6 cellular contexts compared by ENCODE assay signal in genomic region chr22:50581950-50582561, GRCh38. TPM values are rescaled to one million over a fixed set of nuclear protein-coding genes. Genes with fewer than 3 reads are reported as not detected.
DNase-seq lines count a peak whose midpoint lies in the region; ATAC-seq and TF ChIP-seq lines count a peak whose summit lies in the region.

No MANE protein-coding gene starts in this region.

- no peaks in the 10 kb centered on the region for H3K27me3 ChIP-seq in heart right ventricle
- H3K27me3 ChIP-seq in subcutaneous abdominal adipose tissue (ENCODE audit: control insufficient read depth in 5 of 5, insufficient read depth in 4 of 5, low read length in 5 of 5): no peaks in the 10 kb centered on the region

- DNase-seq in NCI-H82 (lab: John Stamatoyannopoulos, UW) (peak; percentile 58), NCI-H82 treated with DMSO at 0.1 percent for 48 hours (lab: John Stamatoyannopoulos, UW; ENCODE audit: unreplicated experiment) (no peak), T-helper 9 cell (peak; percentile 23), heart right ventricle (no peak), NK-92 (lab: John Stamatoyannopoulos, UW; ENCODE audit: unreplicated experiment) (no peak)

- H3K4me3 ChIP-seq in heart right ventricle: peak overlapping the region; percentile 45 to 88 (median 78)
- H3K4me3 ChIP-seq in subcutaneous abdominal adipose tissue (ENCODE audit: low read depth in 1 of 5, low read length in 5 of 5): peak overlapping the region; percentile 75 to 84 (median 80)

- no peak for TF ChIP-seq CTCF in heart right ventricle (IDR thresholded peaks at IDR 0.05)

- H3K36me3 ChIP-seq in heart right ventricle (peaks cover 0 to 30% (median 6%) of the 10 kb centered on the region in 9 donors), subcutaneous abdominal adipose tissue (ENCODE audit: control insufficient read depth in 5 of 5, insufficient read depth in 5 of 5, low read length in 5 of 5) (peaks cover 0 to 22% (median 7%) of the 10 kb centered on the region in 5 donors)

- H3K9ac ChIP-seq in subcutaneous abdominal adipose tissue (ENCODE audit: low read length in 5 of 5): peak overlapping the region; percentile 56 to 96 (median 91)

- H3K27ac ChIP-seq in heart right ventricle (peak overlapping the region; percentile 96 to 100 (median 97)), subcutaneous abdominal adipose tissue (ENCODE audit: low read depth, low read length) (peak overlapping the region; percentile 94)

- 5 to 6% methylated on average over 41 to 45 of the region's 45 CpGs for WGBS in heart right ventricle, 2 donors

- ATAC-seq in heart right ventricle: no peak

- H3K9me3 ChIP-seq in heart right ventricle: no peaks in the 10 kb centered on the region
- H3K9me3 ChIP-seq in subcutaneous abdominal adipose tissue (ENCODE audit: control insufficient read depth in 5 of 5, low read length in 5 of 5): no peaks in the 10 kb centered on the region

- H3K4me1 ChIP-seq in heart right ventricle (peaks cover 5 to 50% (median 42%) of the 10 kb centered on the region in 9 donors), subcutaneous abdominal adipose tissue (ENCODE audit: control insufficient read depth in 5 of 5, insufficient read depth in 5 of 5, low read length in 5 of 5) (peaks cover 10 to 51% (median 38%) of the 10 kb centered on the region in 5 donors)

- intact Hi-C loops in heart right ventricle (cut with DNase I): loop anchor here in 3 of 10 donors (2.0 to 5.0 kb wide), 3 partner anchors 19 to 60 kb away; partner anchors contain the start of gene SYCE3 (in 1 of the 3)

RNA-seq across cellular contexts. Expression of gene CHKB, which starts 0.6 kb away (rescaled TPM):
- total RNA-seq in heart right ventricle: 10 to 100 TPM; 31.7 to 60.1 (median 39.9) TPM
- 100 to 1,000 TPM in 1 of 2 donors, 10 to 100 TPM in 1; 27.1 to 251 TPM for polyA plus RNA-seq in heart right ventricle

RNA-seq across cellular contexts. Expression of gene CPT1B, which starts 3.8 kb away (rescaled TPM):
- 100 to 1,000 TPM; 135 to 487 (median 415) TPM for total RNA-seq in heart right ventricle
- 100 to 1,000 TPM in 1 of 2 donors, 10 to 100 TPM in 1; 61.2 to 351 TPM for polyA plus RNA-seq in heart right ventricle

RNA-seq across cellular contexts. Expression of gene MAPK8IP2, which starts 18.5 kb away (rescaled TPM):
- under 1 TPM; 0.08 to 0.52 (median 0.27) TPM for total RNA-seq in heart right ventricle
- polyA plus RNA-seq in heart right ventricle: under 1 TPM; 0.22 to 0.49 TPM

RNA-seq across cellular contexts. Expression of gene SYCE3, which starts 19.3 kb away (rescaled TPM):
- under 1 TPM in 2 of 10 donors, not detected in 8; 0.74 to 0.90 TPM for total RNA-seq in heart right ventricle
- not detected for polyA plus RNA-seq in heart right ventricle

RNA-seq across cellular contexts. Expression of gene KLHDC7B, which starts 36.4 kb away (rescaled TPM):
- total RNA-seq in heart right ventricle: 1 to 10 TPM in 1 of 10 donors, under 1 TPM in 3, not detected in 6; 0.11 to 1.3 (median 0.18) TPM
- under 1 TPM in 1 of 2 donors, not detected in 1; 0.10 TPM for polyA plus RNA-seq in heart right ventricle

Comparison
In these comparisons a context has a peak if more than half of its experiments do, and no peak if none do; other contexts are left out.
1. DNase-seq: peak in NCI-H82 (single experiment) and T-helper 9 cell (single experiment); none in NCI-H82 treated with DMSO at 0.1 percent for 48 hours (single experiment), heart right ventricle (0 of 2) and NK-92 (single experiment).